ENCODE assay signal across 19 cellular contexts in the genomic region with DNA sequence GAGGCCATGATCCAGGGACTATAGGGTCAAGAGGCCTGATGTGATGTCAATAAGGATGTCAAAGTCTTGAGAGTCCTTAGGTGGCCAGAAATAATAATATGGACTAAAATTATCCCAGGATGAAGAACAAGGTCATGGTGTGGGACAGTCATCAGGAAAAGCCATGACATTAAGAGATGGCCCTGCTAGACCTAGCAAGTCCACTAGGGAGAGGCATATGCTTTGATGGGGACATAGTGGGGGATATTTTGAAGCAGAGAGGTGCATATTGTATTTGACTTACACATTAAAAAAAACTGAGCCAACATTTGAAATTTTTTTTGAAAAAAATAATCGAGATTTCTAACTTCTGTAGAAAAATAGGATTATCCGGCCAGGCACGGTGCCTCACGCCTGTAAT. TPM values are rescaled to one million over a fixed set of nuclear protein-coding genes. Genes with fewer than 3 reads are reported as not detected.
"Had no signal": no experiment of that assay in that cellular context is flagged by ENCODE, and none has a peak within 500 bp of the region (broad histone marks: within the 10 kb centered on the region; RNA-seq: fewer than 3 reads in every experiment).

No MANE protein-coding gene starts in this region.

- H3K4me1 ChIP-seq: breast epithelium, pancreas had no signal

- H3K27ac ChIP-seq: breast epithelium, neural progenitor cell, pancreas had no signal

- H3K27me3 Mint-ChIP-seq: activated naive CD8-positive, alpha-beta T cell treated with anti-CD3 and anti-CD28 coated beads, Interleukin-2, amount 50 U/mL, for 24 hours had no signal

- H3K27ac Mint-ChIP-seq: activated naive CD8-positive, alpha-beta T cell treated with anti-CD3 and anti-CD28 coated beads, Interleukin-2, amount 50 U/mL, for 24 hours; dendritic cell treated with granulocyte-macrophage colony-stimulating factor and Interleukin-4, amounts not matched to agents 40 ng/mL and 50 ng/mL, for 4 days had no signal

- DNase-seq: activated CD4-positive, alpha-beta T cell treated with anti-CD3 and anti-CD28 coated beads, Interleukin-2, amount 50 U/mL, for 4 hours; activated CD4-positive, CD25-positive, alpha-beta regulatory T cell treated with anti-CD3 and anti-CD28 coated beads, Interleukin-2, amount 50 U/mL, for 72 hours; activated naive CD4-positive, alpha-beta T cell treated with Interleukin-2 at 50 U/mL for 16 hours; activated naive CD8-positive, alpha-beta T cell treated with anti-CD3 and anti-CD28 coated beads, Interleukin-2, amount 50 U/mL, for 24 hours; activated T-cell treated with anti-CD3 and anti-CD28 coated beads for 4 hours; aorta; effector memory CD4-positive, alpha-beta T cell; foreskin melanocyte; head of caudate nucleus; left cardiac atrium; midbrain; pancreas; stimulated activated CD4-positive, alpha-beta T cell treated with anti-CD3 and anti-CD28 coated beads, Interleukin-1b, Interleukin-23, amount 100 ng/mL, for 48 hours had no signal

- ATAC-seq: activated naive CD8-positive, alpha-beta T cell treated with anti-CD3 and anti-CD28 coated beads, Interleukin-2, amount 50 U/mL, for 24 hours; left cardiac atrium; pancreas had no signal

- H3K4me3 ChIP-seq: breast epithelium, lung, neural progenitor cell, pancreas had no signal

- H3K27me3 ChIP-seq: breast epithelium, neural progenitor cell, pancreas had no signal

- H3K9me3 Mint-ChIP-seq: activated naive CD8-positive, alpha-beta T cell treated with anti-CD3 and anti-CD28 coated beads, Interleukin-2, amount 50 U/mL, for 24 hours; dendritic cell treated with granulocyte-macrophage colony-stimulating factor and Interleukin-4, amounts not matched to agents 40 ng/mL and 50 ng/mL, for 4 days had no signal

- H3K4me3 Mint-ChIP-seq: activated naive CD8-positive, alpha-beta T cell treated with anti-CD3 and anti-CD28 coated beads, Interleukin-2, amount 50 U/mL, for 24 hours; dendritic cell treated with granulocyte-macrophage colony-stimulating factor and Interleukin-4, amounts not matched to agents 40 ng/mL and 50 ng/mL, for 4 days; neural progenitor cell had no signal

- H3K36me3 ChIP-seq: breast epithelium, neural progenitor cell, pancreas had no signal

- H3K9me3 ChIP-seq: breast epithelium, pancreas had no signal

- H2AFZ ChIP-seq: neural progenitor cell had no signal

- H3K4me2 ChIP-seq: neural progenitor cell had no signal

RNA-seq across cellular contexts. Expression of a gene that starts 53.3 kb away (rescaled TPM):
- total RNA-seq: fibroblast of lung, myocyte had no signal
